In genomic region chr11:117214404-117215110, GRCh38 we compare ENCODE assay signal across 1 cellular context.
TF ChIP-seq lines count a peak whose summit lies in the region.

No MANE protein-coding gene starts in this region.

TF ChIP-seq in IMR-90, 13 proteins besides CTCF, POLR2A, EP300 and RAD21:
- TF ChIP-seq CHD1 (IDR thresholded peaks at IDR 0.05; ENCODE audit: low read depth, low read length) (no peak), RFX5 (IDR thresholded peaks at IDR 0.05; ENCODE audit: low read depth, low read length) (no peak)
- TF ChIP-seq, protein P1, sequence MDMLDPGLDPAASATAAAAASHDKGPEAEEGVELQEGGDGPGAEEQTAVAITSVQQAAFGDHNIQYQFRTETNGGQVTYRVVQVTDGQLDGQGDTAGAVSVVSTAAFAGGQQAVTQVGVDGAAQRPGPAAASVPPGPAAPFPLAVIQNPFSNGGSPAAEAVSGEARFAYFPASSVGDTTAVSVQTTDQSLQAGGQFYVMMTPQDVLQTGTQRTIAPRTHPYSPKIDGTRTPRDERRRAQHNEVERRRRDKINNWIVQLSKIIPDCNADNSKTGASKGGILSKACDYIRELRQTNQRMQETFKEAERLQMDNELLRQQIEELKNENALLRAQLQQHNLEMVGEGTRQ (IDR thresholded peaks at IDR 0.05; ENCODE audit: low read depth, low read length) = no peak
TF ChIP-seq in IMR-90: peak in this region for 0.
